Comparison of ENCODE assay signal across 14 cellular contexts in genomic region chr9:115604831-115605483, GRCh38.
DNase-seq lines count a peak whose midpoint lies in the region; ATAC-seq and TF ChIP-seq lines count a peak whose summit lies in the region.
"Had no signal": no experiment of that assay in that cellular context is flagged by ENCODE, and none has a peak within 500 bp of the region (broad histone marks: within the 10 kb centered on the region; RNA-seq: fewer than 3 reads in every experiment).

No MANE protein-coding gene starts in this region.

- no peak overlapping the region for H3K27ac Mint-ChIP-seq in natural killer cell
- H3K27ac Mint-ChIP-seq: activated naive CD4-positive, alpha-beta T cell treated with anti-CD3 and anti-CD28 coated beads, Interleukin-2, amount 10 ng/mL, durations not matched to agents 7 days and 5 days; GM23338; naive thymus-derived CD4-positive, alpha-beta T cell; stimulated activated naive CD8-positive, alpha-beta T cell treated with anti-CD3 and anti-CD28 coated beads, Interleukin-15, Interleukin-2, amounts not matched to agents 100 ng/mL and 50 ng/mL, for 24 hours had no signal

- ATAC-seq in foreskin keratinocyte, result peak; percentile 89
- no peak for ATAC-seq in GM21786 (IDR thresholded peaks at IDR 0.05; ENCODE audit: unreplicated experiment)
- ATAC-seq in natural killer cell, result no peak
- ATAC-seq: GM23338; naive thymus-derived CD4-positive, alpha-beta T cell had no signal

- peaks cover 2 to 3% of the 10 kb centered on the region in 2 donors for H3K9me3 Mint-ChIP-seq in natural killer cell
- H3K9me3 Mint-ChIP-seq: activated naive CD4-positive, alpha-beta T cell treated with anti-CD3 and anti-CD28 coated beads, Interleukin-2, amount 10 ng/mL, durations not matched to agents 7 days and 5 days; GM23338 had no signal

- no peaks in the 10 kb centered on the region for H3K36me3 Mint-ChIP-seq in natural killer cell
- H3K36me3 Mint-ChIP-seq: activated naive CD4-positive, alpha-beta T cell treated with anti-CD3 and anti-CD28 coated beads, Interleukin-2, amount 10 ng/mL, durations not matched to agents 7 days and 5 days; naive thymus-derived CD4-positive, alpha-beta T cell had no signal

- DNase-seq in AG08395 (ENCODE audit: low spot score), result peak; percentile 85
- DNase-seq in HK-2 (ENCODE audit: unreplicated experiment), result peak; percentile 31
- peak; percentile 79 for DNase-seq in amniotic epithelial cell (ENCODE audit: low read depth)
- DNase-seq in foreskin keratinocyte, result peak; percentile 60 to 82
- DNase-seq in iPS-NIHi7 (ENCODE audit: extremely low spot score), result no peak
- DNase-seq in KG1 (lab: John Stamatoyannopoulos, UW), result no peak
- no peak for DNase-seq in natural killer cell
- DNase-seq: activated naive CD4-positive, alpha-beta T cell treated with anti-CD3 and anti-CD28 coated beads, Interleukin-2, amount 10 ng/mL, durations not matched to agents 7 days and 5 days; colonic mucosa; MM.1S; naive thymus-derived CD4-positive, alpha-beta T cell had no signal

- no peak overlapping the region for H3K4me3 Mint-ChIP-seq in natural killer cell
- H3K4me3 Mint-ChIP-seq: activated naive CD4-positive, alpha-beta T cell treated with anti-CD3 and anti-CD28 coated beads, Interleukin-2, amount 10 ng/mL, durations not matched to agents 7 days and 5 days; GM23338; naive thymus-derived CD4-positive, alpha-beta T cell; stimulated activated naive CD8-positive, alpha-beta T cell treated with anti-CD3 and anti-CD28 coated beads, Interleukin-15, Interleukin-2, amounts not matched to agents 100 ng/mL and 50 ng/mL, for 24 hours had no signal

- no peaks in the 10 kb centered on the region for H3K27me3 ChIP-seq in foreskin keratinocyte
- H3K27me3 ChIP-seq: colonic mucosa had no signal

- no peaks in the 10 kb centered on the region for H3K4me1 Mint-ChIP-seq in natural killer cell
- H3K4me1 Mint-ChIP-seq: activated naive CD4-positive, alpha-beta T cell treated with anti-CD3 and anti-CD28 coated beads, Interleukin-2, amount 10 ng/mL, durations not matched to agents 7 days and 5 days; GM23338; naive thymus-derived CD4-positive, alpha-beta T cell had no signal

- no peak overlapping the region for H3K27ac ChIP-seq in foreskin keratinocyte
- H3K27ac ChIP-seq: colonic mucosa had no signal

- H3K4me1 ChIP-seq in foreskin keratinocyte, result peaks cover 10% of the 10 kb centered on the region
- H3K4me1 ChIP-seq: colonic mucosa had no signal

- TF ChIP-seq CTCF in foreskin keratinocyte (conservative IDR thresholded peaks at IDR 0.05), result no peak
- TF ChIP-seq CTCF in natural killer cell (IDR thresholded peaks at IDR 0.05), result no peak

- intact Hi-C loops in natural killer cell (cut with micrococcal nuclease), result no loop called here

- no peaks in the 10 kb centered on the region for H3K27me3 Mint-ChIP-seq in natural killer cell (ENCODE audit: low read depth in 2 of 2)
- H3K27me3 Mint-ChIP-seq: activated naive CD4-positive, alpha-beta T cell treated with anti-CD3 and anti-CD28 coated beads, Interleukin-2, amount 10 ng/mL, durations not matched to agents 7 days and 5 days; stimulated activated naive CD8-positive, alpha-beta T cell treated with anti-CD3 and anti-CD28 coated beads, Interleukin-15, Interleukin-2, amounts not matched to agents 100 ng/mL and 50 ng/mL, for 24 hours had no signal

Comparison
In these comparisons a context has a peak if more than half of its experiments do, and no peak if none do; other contexts are left out.
1. DNase-seq: peak in AG08395 (single experiment), HK-2 (single experiment), amniotic epithelial cell (single experiment) and foreskin keratinocyte (2 of 2); none in iPS-NIHi7 (single experiment), KG1 (single experiment) and natural killer cell (single experiment).